ENCODE assay signal across 9 cellular contexts in the genomic region with DNA sequence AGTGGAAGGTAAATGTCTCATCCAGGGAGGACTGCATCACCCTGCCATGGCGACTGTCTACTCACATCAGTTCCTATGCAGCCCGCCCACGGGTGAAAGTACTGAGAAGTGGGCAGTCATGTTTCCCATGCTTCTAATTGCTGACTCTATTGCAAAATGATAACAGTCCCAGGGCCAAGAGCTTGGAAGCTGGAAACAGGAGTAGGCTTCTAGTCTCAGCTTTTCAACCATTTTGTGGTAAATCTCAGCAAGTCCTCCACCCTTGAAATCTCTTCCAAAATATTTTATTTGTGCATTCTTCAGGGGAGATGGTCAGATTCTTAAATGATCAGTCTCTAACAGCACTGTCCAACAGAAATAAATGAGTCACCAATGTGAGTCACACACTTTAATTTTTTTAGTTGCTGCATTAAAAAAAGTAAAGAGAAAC.
A peak's percentile ranks its signal among the peaks of the same experiment; 100 is the strongest.
DNase-seq lines count a peak whose midpoint lies in the region; ATAC-seq, FAIRE-seq and TF ChIP-seq lines count a peak whose summit lies in the region.
"Had no signal": no experiment of that assay in that cellular context is flagged by ENCODE, and none has a peak within 500 bp of the region (broad histone marks: within the 10 kb centered on the region; RNA-seq: fewer than 3 reads in every experiment).

No MANE protein-coding gene starts in this region.

- H2BK5ac ChIP-seq in neuronal stem cell (ENCODE audit: low read length): no peak overlapping the region

- TF ChIP-seq POLR2A in GM12891 (IDR thresholded peaks at IDR 0.05; ENCODE audit: low read depth, low read length) (no peak), prostate gland (IDR thresholded peaks at IDR 0.05) (no peak)

- DNase-seq in AG09319 (ENCODE audit: extremely low read depth, low read depth) (peak; percentile 63), GM12891 (ENCODE audit: insufficient read length, low spot score) (no peak), kidney glomerular epithelial cell (lab: John Stamatoyannopoulos, UW) (peak; percentile 65), neuronal stem cell (ENCODE audit: low spot score) (no peak), prostate gland (ENCODE audit: low spot score) (no peak)
- DNase-seq: NCI-H1105 treated with DMSO at 0.1 percent for 48 hours had no signal

- H3K4ac ChIP-seq in neuronal stem cell (ENCODE audit: low read length): no peak overlapping the region

- no peak overlapping the region for H3K18ac ChIP-seq in neuronal stem cell (ENCODE audit: low read length)

- H3K9me3 Mint-ChIP-seq in activated naive CD4-positive, alpha-beta T cell treated with anti-CD3 and anti-CD28 coated beads, Interleukin-2, amount 50 U/mL, for 24 hours: no peaks in the 10 kb centered on the region

- H2BK15ac ChIP-seq in neuronal stem cell (ENCODE audit: low read length): no peak overlapping the region

- H3K27ac ChIP-seq in neuronal stem cell (replicated peaks; ENCODE audit: low read length) (no peak overlapping the region), prostate gland (no peak overlapping the region)

- peak overlapping the region; percentile 84 for H3K27ac Mint-ChIP-seq in activated naive CD4-positive, alpha-beta T cell treated with anti-CD3 and anti-CD28 coated beads, Interleukin-2, amount 50 U/mL, for 24 hours

- H2BK12ac ChIP-seq in neuronal stem cell (ENCODE audit: low read length): no peak overlapping the region

- H3K9me3 ChIP-seq in neuronal stem cell (replicated peaks in 1 of 2; ENCODE audit: control insufficient read depth in 2 of 2, insufficient read depth in 1 of 2, low read depth in 1 of 2, low read length in 2 of 2) (peaks cover 0 to 2% of the 10 kb centered on the region in 2 donors), prostate gland (no peaks in the 10 kb centered on the region)

- intact Hi-C loops in prostate gland (cut with DNase I): no loop called here

- H2AFZ ChIP-seq in neuronal stem cell (ENCODE audit: low read length): no peak overlapping the region

- no peaks in the 10 kb centered on the region for H3K79me1 ChIP-seq in neuronal stem cell (ENCODE audit: low read depth, low read length)

- no peak overlapping the region for H4K8ac ChIP-seq in neuronal stem cell (ENCODE audit: low read depth, low read length)

- no peak overlapping the region for H4K91ac ChIP-seq in neuronal stem cell (ENCODE audit: low read depth, low read length, poor library complexity)

- no peak overlapping the region for H3K4me3 Mint-ChIP-seq in activated naive CD4-positive, alpha-beta T cell treated with anti-CD3 and anti-CD28 coated beads, Interleukin-2, amount 50 U/mL, for 24 hours

- peaks cover 0 to 8% (median 0%) of the 10 kb centered on the region in 3 experiments for H3K27me3 ChIP-seq in neuronal stem cell (ENCODE audit: control insufficient read depth in 3 of 3, insufficient read depth in 3 of 3, low read depth in 1 of 3, low read length in 3 of 3)
- no peaks in the 10 kb centered on the region for H3K27me3 ChIP-seq in prostate gland (replicated peaks; ENCODE audit: insufficient read depth)

- no peak overlapping the region for H3K23ac ChIP-seq in neuronal stem cell (ENCODE audit: low read depth, low read length, poor library complexity)

- H3K14ac ChIP-seq in neuronal stem cell (ENCODE audit: low read length): no peak overlapping the region

- H3K4me1 Mint-ChIP-seq in activated naive CD4-positive, alpha-beta T cell treated with anti-CD3 and anti-CD28 coated beads, Interleukin-2, amount 50 U/mL, for 24 hours: peaks cover 39% of the 10 kb centered on the region

- TF ChIP-seq CTCF in AG09319 (IDR thresholded peaks at IDR 0.05; ENCODE audit: low read depth, low read length): no peak
- TF ChIP-seq CTCF in prostate gland (IDR thresholded peaks at IDR 0.05): no peak

- ATAC-seq in GM18867 (IDR thresholded peaks at IDR 0.05; ENCODE audit: unreplicated experiment): no peak
- no peak for ATAC-seq in GM21619 (IDR thresholded peaks at IDR 0.05; ENCODE audit: unreplicated experiment)

- H3K4me2 ChIP-seq in neuronal stem cell (ENCODE audit: insufficient read depth, low read length, poor library complexity, severe bottlenecking): no peak overlapping the region

- H3K9ac ChIP-seq in neuronal stem cell (ENCODE audit: low read depth, low read length, poor library complexity): no peak overlapping the region

- peak; percentile 58 for FAIRE-seq in GM12891 (lab: Jason Lieb, UNC)

- H3K36me3 ChIP-seq in neuronal stem cell (replicated peaks in 1 of 2; ENCODE audit: control insufficient read depth in 2 of 2, insufficient read depth in 2 of 2, low read length in 2 of 2): no peaks in the 10 kb centered on the region
- no peaks in the 10 kb centered on the region for H3K36me3 ChIP-seq in prostate gland

- H3K4me1 ChIP-seq in neuronal stem cell (ENCODE audit: control insufficient read depth in 2 of 2, insufficient read depth in 1 of 2, low read depth in 1 of 2, low read length in 2 of 2): peaks cover 0 to 2% of the 10 kb centered on the region in 2 donors
- no peaks in the 10 kb centered on the region for H3K4me1 ChIP-seq in prostate gland (replicated peaks)

- H3K27me3 Mint-ChIP-seq in activated naive CD4-positive, alpha-beta T cell treated with anti-CD3 and anti-CD28 coated beads, Interleukin-2, amount 50 U/mL, for 24 hours: no peaks in the 10 kb centered on the region

- no peak overlapping the region for H3K4me3 ChIP-seq in neuronal stem cell (ENCODE audit: low read length in 2 of 2)
- no peak overlapping the region for H3K4me3 ChIP-seq in prostate gland

- H2BK120ac ChIP-seq in neuronal stem cell (ENCODE audit: low read depth, low read length): no peak overlapping the region

- WGBS in neuronal stem cell (ENCODE audit: extremely low coverage in 2 of 2, insufficient read length in 2 of 2, insufficient replicate concordance in 1 of 2), 2 donors: no CpG with 5 or more reads among the region's 3 CpGs
- WGBS in prostate gland: 69% methylated on average over 3 of the region's 3 CpGs

- H3K36me3 Mint-ChIP-seq in activated naive CD4-positive, alpha-beta T cell treated with anti-CD3 and anti-CD28 coated beads, Interleukin-2, amount 50 U/mL, for 24 hours: no peaks in the 10 kb centered on the region

- H2AK5ac ChIP-seq in neuronal stem cell (ENCODE audit: low read depth, low read length): no peak overlapping the region

TF ChIP-seq in GM12891, 5 proteins besides CTCF, POLR2A, EP300 and RAD21:
- TF ChIP-seq POLR2AphosphoS5 (IDR thresholded peaks at IDR 0.05; ENCODE audit: low read depth, low read length): no peak
- no peak for TF ChIP-seq POU2F2 (IDR thresholded peaks at IDR 0.05; ENCODE audit: low read depth, low read length)
- TF ChIP-seq SPI1 (IDR thresholded peaks at IDR 0.05; ENCODE audit: low read depth, low read length): no peak
- TF ChIP-seq TAF1 (IDR thresholded peaks at IDR 0.05; ENCODE audit: low read depth, low read length): no peak
- no peak for TF ChIP-seq PAX5 (IDR thresholded peaks at IDR 0.05; ENCODE audit: insufficient read depth, low read length, severe bottlenecking)

Comparison
In these comparisons a context has a peak if more than half of its experiments do, and no peak if none do; other contexts are left out.
1. DNase-seq: peak in AG09319 (single experiment) and kidney glomerular epithelial cell (single experiment); none in GM12891 (single experiment), neuronal stem cell (single experiment) and prostate gland (single experiment).